Comparison of ENCODE assay signal across 1 cellular context in the genomic region with DNA sequence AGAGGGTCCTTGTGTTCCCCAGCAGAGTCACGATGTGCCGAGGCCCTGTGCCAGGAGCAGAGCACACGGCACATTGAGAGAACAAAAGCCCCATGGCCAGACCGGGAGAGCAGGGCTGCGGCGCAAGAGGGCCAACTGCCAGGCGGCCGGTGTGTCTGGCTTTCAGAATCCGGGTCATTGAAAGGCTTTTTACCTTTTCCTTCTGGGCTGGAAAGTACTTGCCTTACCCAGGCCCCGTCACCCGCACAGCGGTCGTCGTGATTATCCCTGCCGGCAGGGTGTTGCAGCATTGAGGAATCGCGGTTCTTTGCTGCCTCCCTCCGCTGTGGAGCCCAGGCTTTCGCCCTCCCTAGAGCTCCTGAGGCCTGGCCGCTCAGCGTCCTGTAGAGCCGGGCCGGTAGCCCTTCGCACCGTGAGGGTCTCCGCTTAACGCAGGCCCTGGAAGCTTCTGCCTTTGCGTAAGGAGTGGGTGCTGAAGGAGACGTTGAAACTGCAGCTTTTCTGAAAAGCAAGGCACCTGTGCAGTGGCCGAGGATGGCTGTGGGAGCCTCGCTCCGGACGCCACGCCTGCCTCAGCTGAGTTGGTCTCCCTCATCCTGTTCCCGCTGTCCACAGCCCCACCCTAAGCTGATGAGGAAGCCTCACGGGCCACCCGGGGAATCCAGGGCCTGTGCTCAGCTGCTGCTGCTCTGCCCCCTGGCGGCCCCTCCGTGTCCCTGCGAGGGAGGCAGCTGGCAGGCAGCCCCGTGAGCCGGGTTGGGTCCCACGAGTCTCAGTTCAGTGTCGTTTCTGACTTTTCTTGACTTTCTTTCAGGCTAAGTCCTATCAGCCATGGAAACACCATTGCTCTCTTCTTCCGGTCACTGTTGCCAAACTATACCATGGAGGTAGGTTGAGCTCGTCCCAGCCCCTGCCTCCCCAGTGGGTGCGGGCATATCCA.
TF ChIP-seq lines count a peak whose summit lies in the region.

No MANE protein-coding gene starts in this region.

TF ChIP-seq in HepG2, 621 proteins besides CTCF, POLR2A, EP300 and RAD21 (continued from another document and continues in another):
- TF ChIP-seq, protein P1, sequence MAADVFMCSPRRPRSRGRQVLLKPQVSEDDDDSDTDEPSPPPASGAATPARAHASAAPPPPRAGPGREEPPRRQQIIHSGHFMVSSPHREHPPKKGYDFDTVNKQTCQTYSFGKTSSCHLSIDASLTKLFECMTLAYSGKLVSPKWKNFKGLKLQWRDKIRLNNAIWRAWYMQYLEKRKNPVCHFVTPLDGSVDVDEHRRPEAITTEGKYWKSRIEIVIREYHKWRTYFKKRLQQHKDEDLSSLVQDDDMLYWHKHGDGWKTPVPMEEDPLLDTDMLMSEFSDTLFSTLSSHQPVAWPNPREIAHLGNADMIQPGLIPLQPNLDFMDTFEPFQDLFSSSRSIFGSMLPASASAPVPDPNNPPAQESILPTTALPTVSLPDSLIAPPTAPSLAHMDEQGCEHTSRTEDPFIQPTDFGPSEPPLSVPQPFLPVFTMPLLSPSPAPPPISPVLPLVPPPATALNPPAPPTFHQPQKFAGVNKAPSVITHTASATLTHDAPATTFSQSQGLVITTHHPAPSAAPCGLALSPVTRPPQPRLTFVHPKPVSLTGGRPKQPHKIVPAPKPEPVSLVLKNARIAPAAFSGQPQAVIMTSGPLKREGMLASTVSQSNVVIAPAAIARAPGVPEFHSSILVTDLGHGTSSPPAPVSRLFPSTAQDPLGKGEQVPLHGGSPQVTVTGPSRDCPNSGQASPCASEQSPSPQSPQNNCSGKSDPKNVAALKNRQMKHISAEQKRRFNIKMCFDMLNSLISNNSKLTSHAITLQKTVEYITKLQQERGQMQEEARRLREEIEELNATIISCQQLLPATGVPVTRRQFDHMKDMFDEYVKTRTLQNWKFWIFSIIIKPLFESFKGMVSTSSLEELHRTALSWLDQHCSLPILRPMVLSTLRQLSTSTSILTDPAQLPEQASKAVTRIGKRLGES (CRISPR knock-in tag; IDR thresholded peaks at IDR 0.05; ENCODE audit: borderline replicate concordance): no peak
- TF ChIP-seq, protein P2, sequence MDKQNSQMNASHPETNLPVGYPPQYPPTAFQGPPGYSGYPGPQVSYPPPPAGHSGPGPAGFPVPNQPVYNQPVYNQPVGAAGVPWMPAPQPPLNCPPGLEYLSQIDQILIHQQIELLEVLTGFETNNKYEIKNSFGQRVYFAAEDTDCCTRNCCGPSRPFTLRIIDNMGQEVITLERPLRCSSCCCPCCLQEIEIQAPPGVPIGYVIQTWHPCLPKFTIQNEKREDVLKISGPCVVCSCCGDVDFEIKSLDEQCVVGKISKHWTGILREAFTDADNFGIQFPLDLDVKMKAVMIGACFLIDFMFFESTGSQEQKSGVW (CRISPR knock-in tag; IDR thresholded peaks at IDR 0.05; ENCODE audit: borderline replicate concordance): no peak
- TF ChIP-seq, protein P3, sequence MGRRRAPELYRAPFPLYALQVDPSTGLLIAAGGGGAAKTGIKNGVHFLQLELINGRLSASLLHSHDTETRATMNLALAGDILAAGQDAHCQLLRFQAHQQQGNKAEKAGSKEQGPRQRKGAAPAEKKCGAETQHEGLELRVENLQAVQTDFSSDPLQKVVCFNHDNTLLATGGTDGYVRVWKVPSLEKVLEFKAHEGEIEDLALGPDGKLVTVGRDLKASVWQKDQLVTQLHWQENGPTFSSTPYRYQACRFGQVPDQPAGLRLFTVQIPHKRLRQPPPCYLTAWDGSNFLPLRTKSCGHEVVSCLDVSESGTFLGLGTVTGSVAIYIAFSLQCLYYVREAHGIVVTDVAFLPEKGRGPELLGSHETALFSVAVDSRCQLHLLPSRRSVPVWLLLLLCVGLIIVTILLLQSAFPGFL (CRISPR knock-in tag; IDR thresholded peaks at IDR 0.05): no peak
- TF ChIP-seq ZFP62 (CRISPR knock-in tag; IDR thresholded peaks at IDR 0.05) (no peak), MED8 (CRISPR knock-in tag; IDR thresholded peaks at IDR 0.05; ENCODE audit: insufficient replicate concordance) (no peak), KLF9 (CRISPR knock-in tag; IDR thresholded peaks at IDR 0.05; ENCODE audit: low read depth) (no peak), ZNF772 (CRISPR knock-in tag; IDR thresholded peaks at IDR 0.05) (no peak), ZNF713 (CRISPR knock-in tag; IDR thresholded peaks at IDR 0.05) (no peak), HNRNPK (IDR thresholded peaks at IDR 0.05; ENCODE audit: low read depth, low read length, poor library complexity, severe bottlenecking) (no peak), ZNF496 (CRISPR knock-in tag; IDR thresholded peaks at IDR 0.05; ENCODE audit: insufficient replicate concordance) (no peak), RBM22 (optimal IDR thresholded peaks at IDR 0.05; ENCODE audit: low read length) (peak; percentile 92), ZFYVE20 (CRISPR knock-in tag; IDR thresholded peaks at IDR 0.05; ENCODE audit: borderline replicate concordance, low read depth) (no peak), ZNF20 (CRISPR knock-in tag; IDR thresholded peaks at IDR 0.05) (no peak), FOSL2 (CRISPR knock-in tag; IDR thresholded peaks at IDR 0.05) (peak; percentile 11; the same call in 1 of the 2 replicates), GATAD2A (CRISPR knock-in tag; IDR thresholded peaks at IDR 0.05) (peak; percentile 52; the same call in 1 of the 2 replicates), ZNF136 (CRISPR knock-in tag; IDR thresholded peaks at IDR 0.05; ENCODE audit: low read depth) (no peak), CEBPB (IDR thresholded peaks at IDR 0.05; ENCODE audit: borderline replicate concordance, low read depth, low read length) (no peak), ZNF83 (CRISPR knock-in tag; IDR thresholded peaks at IDR 0.05; ENCODE audit: borderline replicate concordance) (no peak), KLF15 (CRISPR knock-in tag; IDR thresholded peaks at IDR 0.05; ENCODE audit: borderline replicate concordance) (no peak), ZNF569 (CRISPR knock-in tag; IDR thresholded peaks at IDR 0.05; ENCODE audit: borderline replicate concordance) (no peak), ZNF383 (CRISPR knock-in tag; IDR thresholded peaks at IDR 0.05; ENCODE audit: borderline replicate concordance) (no peak), TBX2 (CRISPR knock-in tag; IDR thresholded peaks at IDR 0.05; ENCODE audit: borderline replicate concordance) (peak; percentile 39; the same call in 1 of the 2 replicates), DNMT3B (CRISPR knock-in tag; conservative IDR thresholded peaks at IDR 0.05) (no peak), ZNF235 (CRISPR knock-in tag; IDR thresholded peaks at IDR 0.05; ENCODE audit: borderline replicate concordance) (no peak), EED (CRISPR knock-in tag; IDR thresholded peaks at IDR 0.05) (no peak), ZNF776 (CRISPR knock-in tag; IDR thresholded peaks at IDR 0.05) (0 out of 2 replicates have a peak, but pooled peaks have one; percentile 40), KLF16 (CRISPR knock-in tag; IDR thresholded peaks at IDR 0.05) (0 out of 4 replicates have a peak, but pooled peaks of 1 of the 2 experiments have one; percentile 31), HNRNPH1 (optimal IDR thresholded peaks at IDR 0.05; ENCODE audit: low read depth, low read length) (peak; percentile 17), POLR2AphosphoS5 (IDR thresholded peaks at IDR 0.05; ENCODE audit: low read depth, low read length) (no peak), BRD4 (CRISPR knock-in tag; IDR thresholded peaks at IDR 0.05) (no peak; the same call in 1 of the 2 replicates), MIER3 (CRISPR knock-in tag; IDR thresholded peaks at IDR 0.05; ENCODE audit: borderline replicate concordance) (no peak), ZNF510 (CRISPR knock-in tag; IDR thresholded peaks at IDR 0.05; ENCODE audit: low read depth) (no peak), ZNF879 (CRISPR knock-in tag; IDR thresholded peaks at IDR 0.05) (no peak), ZNF615 (CRISPR knock-in tag; IDR thresholded peaks at IDR 0.05; ENCODE audit: borderline replicate concordance) (no peak), ZNF570 (CRISPR knock-in tag; IDR thresholded peaks at IDR 0.05; ENCODE audit: borderline replicate concordance) (no peak), SRF (IDR thresholded peaks at IDR 0.05; ENCODE audit: low read depth, low read length) (no peak)
- TF ChIP-seq, protein P4, sequence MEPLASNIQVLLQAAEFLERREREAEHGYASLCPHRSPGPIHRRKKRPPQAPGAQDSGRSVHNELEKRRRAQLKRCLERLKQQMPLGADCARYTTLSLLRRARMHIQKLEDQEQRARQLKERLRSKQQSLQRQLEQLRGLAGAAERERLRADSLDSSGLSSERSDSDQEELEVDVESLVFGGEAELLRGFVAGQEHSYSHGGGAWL (CRISPR knock-in tag; IDR thresholded peaks at IDR 0.05): no peak
- TF ChIP-seq, protein P5, sequence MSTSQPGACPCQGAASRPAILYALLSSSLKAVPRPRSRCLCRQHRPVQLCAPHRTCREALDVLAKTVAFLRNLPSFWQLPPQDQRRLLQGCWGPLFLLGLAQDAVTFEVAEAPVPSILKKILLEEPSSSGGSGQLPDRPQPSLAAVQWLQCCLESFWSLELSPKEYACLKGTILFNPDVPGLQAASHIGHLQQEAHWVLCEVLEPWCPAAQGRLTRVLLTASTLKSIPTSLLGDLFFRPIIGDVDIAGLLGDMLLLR (CRISPR knock-in tag; IDR thresholded peaks at IDR 0.05): peak; percentile 31; the same call in 1 of the 2 replicates
- TF ChIP-seq, protein P6, sequence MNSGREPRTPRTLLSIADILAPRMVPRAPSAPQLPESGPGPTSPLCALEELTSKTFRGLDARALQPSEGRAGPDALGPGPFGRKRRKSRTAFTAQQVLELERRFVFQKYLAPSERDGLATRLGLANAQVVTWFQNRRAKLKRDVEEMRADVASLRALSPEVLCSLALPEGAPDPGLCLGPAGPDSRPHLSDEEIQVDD (CRISPR knock-in tag; IDR thresholded peaks at IDR 0.05; ENCODE audit: borderline replicate concordance): 0 out of 2 replicates have a peak, but pooled peaks have one; percentile 68
- TF ChIP-seq, protein P7, sequence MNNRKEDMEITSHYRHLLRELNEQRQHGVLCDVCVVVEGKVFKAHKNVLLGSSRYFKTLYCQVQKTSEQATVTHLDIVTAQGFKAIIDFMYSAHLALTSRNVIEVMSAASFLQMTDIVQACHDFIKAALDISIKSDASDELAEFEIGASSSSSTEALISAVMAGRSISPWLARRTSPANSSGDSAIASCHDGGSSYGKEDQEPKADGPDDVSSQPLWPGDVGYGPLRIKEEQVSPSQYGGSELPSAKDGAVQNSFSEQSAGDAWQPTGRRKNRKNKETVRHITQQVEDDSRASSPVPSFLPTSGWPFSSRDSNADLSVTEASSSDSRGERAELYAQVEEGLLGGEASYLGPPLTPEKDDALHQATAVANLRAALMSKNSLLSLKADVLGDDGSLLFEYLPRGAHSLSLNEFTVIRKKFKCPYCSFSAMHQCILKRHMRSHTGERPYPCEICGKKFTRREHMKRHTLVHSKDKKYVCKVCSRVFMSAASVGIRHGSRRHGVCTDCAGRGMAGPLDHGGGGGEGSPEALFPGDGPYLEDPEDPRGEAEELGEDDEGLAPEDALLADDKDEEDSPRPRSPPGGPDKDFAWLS (CRISPR knock-in tag; IDR thresholded peaks at IDR 0.05; ENCODE audit: borderline replicate concordance): no peak
- TF ChIP-seq, protein P8, sequence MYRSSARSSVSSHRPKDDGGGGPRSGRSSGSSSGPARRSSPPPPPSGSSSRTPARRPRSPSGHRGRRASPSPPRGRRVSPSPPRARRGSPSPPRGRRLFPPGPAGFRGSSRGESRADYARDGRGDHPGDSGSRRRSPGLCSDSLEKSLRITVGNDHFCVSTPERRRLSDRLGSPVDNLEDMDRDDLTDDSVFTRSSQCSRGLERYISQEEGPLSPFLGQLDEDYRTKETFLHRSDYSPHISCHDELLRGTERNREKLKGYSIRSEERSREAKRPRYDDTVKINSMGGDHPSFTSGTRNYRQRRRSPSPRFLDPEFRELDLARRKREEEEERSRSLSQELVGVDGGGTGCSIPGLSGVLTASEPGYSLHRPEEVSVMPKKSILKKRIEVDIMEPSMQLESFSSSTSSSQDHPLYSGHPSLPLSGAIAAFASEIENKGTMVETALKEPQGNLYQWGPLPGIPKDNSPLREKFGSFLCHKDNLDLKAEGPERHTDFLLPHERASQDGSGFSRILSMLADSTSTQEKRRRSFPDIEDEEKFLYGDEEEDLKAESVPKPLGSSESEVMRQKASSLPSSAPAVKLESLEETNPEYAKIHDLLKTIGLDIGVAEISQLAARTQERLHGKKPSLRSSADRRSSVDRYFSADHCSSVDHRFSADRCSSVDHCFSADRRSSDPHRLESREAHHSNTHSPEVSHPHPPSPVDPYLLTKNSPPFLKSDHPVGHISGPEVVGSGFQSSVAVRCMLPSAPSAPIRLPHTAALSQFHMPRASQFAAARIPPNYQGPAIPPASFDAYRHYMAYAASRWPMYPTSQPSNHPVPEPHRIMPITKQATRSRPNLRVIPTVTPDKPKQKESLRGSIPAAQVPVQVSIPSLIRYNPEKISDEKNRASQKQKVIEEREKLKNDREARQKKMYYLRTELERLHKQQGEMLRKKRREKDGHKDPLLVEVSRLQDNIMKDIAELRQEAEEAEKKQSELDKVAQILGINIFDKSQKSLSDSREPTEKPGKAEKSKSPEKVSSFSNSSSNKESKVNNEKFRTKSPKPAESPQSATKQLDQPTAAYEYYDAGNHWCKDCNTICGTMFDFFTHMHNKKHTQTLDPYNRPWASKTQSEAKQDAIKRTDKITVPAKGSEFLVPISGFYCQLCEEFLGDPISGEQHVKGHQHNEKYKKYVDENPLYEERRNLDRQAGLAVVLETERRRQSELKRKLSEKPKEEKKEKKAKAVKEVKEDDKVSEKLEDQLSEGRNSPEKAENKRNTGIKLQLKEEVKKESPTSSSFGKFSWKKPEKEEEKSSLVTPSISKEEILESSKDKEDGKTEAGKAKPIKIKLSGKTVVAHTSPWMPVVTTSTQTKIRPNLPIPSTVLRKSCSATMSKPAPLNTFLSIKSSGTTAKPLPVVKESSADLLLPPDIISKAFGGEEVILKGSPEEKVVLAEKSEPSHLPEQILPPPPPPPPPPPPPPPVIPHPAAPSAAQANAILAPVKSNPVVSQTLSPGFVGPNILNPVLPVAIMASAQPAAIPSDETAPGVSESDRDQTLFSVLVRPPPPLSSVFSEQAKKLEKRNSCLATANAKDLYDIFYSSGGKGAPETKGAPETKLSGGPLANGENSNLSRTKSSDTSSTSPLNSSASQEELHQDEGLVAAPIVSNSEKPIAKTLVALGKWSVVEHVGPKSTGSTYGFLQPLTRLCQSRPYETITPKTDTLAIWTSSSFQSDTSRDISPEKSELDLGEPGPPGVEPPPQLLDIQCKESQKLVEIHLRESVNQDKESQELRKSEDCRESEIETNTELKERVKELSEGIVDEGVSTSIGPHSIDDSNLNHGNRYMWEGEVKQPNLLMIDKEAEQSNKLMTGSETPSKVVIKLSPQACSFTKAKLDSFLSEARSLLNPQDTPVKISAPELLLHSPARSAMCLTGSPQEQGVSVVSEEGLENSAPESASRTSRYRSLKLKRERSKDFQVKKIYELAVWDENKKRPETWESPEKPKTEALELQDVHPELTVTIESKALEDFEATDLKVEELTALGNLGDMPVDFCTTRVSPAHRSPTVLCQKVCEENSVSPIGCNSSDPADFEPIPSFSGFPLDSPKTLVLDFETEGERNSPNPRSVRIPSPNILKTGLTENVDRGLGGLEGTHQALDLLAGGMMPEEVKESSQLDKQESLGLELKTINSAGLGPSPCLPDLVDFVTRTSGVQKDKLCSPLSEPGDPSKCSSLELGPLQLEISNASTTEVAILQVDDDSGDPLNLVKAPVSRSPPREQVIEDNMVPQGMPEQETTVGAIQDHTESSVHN (CRISPR knock-in tag; IDR thresholded peaks at IDR 0.05): peak; percentile 91; the same call in 1 of the 2 replicates
- TF ChIP-seq, protein P9, sequence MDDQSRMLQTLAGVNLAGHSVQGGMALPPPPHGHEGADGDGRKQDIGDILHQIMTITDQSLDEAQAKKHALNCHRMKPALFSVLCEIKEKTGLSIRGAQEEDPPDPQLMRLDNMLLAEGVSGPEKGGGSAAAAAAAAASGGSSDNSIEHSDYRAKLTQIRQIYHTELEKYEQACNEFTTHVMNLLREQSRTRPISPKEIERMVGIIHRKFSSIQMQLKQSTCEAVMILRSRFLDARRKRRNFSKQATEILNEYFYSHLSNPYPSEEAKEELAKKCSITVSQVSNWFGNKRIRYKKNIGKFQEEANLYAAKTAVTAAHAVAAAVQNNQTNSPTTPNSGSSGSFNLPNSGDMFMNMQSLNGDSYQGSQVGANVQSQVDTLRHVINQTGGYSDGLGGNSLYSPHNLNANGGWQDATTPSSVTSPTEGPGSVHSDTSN (CRISPR knock-in tag; IDR thresholded peaks at IDR 0.05; ENCODE audit: borderline replicate concordance): no peak
